ENCODE assay signal across 19 cellular contexts in genomic region chr14:55146425-55146824, GRCh38. TPM values are rescaled to one million over a fixed set of nuclear protein-coding genes. Genes with fewer than 3 reads are reported as not detected.
A peak's percentile ranks its signal among the peaks of the same experiment; 100 is the strongest.
DNase-seq lines count a peak whose midpoint lies in the region; ATAC-seq and TF ChIP-seq lines count a peak whose summit lies in the region.
"Had no signal": no experiment of that assay in that cellular context is flagged by ENCODE, and none has a peak within 500 bp of the region (broad histone marks: within the 10 kb centered on the region; RNA-seq: fewer than 3 reads in every experiment).

No MANE protein-coding gene starts in this region.

- H3K9ac ChIP-seq in endodermal cell (ENCODE audit: extremely low read depth, low read length, poor library complexity, severe bottlenecking): no peak overlapping the region
- H3K9ac ChIP-seq in subcutaneous abdominal adipose tissue (ENCODE audit: low read length in 5 of 5): no peak overlapping the region

- H3K4me3 ChIP-seq in RWPE2 (ENCODE audit: severe bottlenecking) (no peak overlapping the region), endodermal cell (ENCODE audit: low read length) (no peak overlapping the region), subcutaneous abdominal adipose tissue (ENCODE audit: low read depth in 1 of 5, low read length in 5 of 5) (no peak overlapping the region)
- H3K4me3 ChIP-seq: MG63, SK-N-MC had no signal

- POLR2A ChIA-PET in activated naive CD8-positive, alpha-beta T cell treated with anti-CD3 and anti-CD28 coated beads, Interleukin-2, amount 10 ng/mL, durations not matched to agents 7 days and 5 days (lab: Charles Lee): interaction anchor here (1.1 kb wide), 1 partner anchor 53 kb away, joined by 3 read pairs; no protein-coding TSS in a partner anchor

- 100% methylated on average over 2 of the region's 2 CpGs; no CpG with 5 or more reads in 1 of the 2 experiments for WGBS in endodermal cell (ENCODE audit: insufficient coverage in 1 of 2, insufficient read length in 1 of 2), 2 experiments

- no peak for TF ChIP-seq CTCF in RWPE2 (IDR thresholded peaks at IDR 0.05; ENCODE audit: poor library complexity, severe bottlenecking)
- TF ChIP-seq CTCF in endodermal cell (conservative IDR thresholded peaks at IDR 0.05): peak; percentile 23

- H3K36me3 ChIP-seq in RWPE2 (ENCODE audit: low read depth): peaks cover 98% of the 10 kb centered on the region
- H3K36me3 ChIP-seq in endodermal cell (ENCODE audit: control insufficient read depth, insufficient read depth, low read length): peaks cover 58% of the 10 kb centered on the region
- peaks cover 42 to 57% (median 47%) of the 10 kb centered on the region in 5 donors for H3K36me3 ChIP-seq in subcutaneous abdominal adipose tissue (ENCODE audit: control insufficient read depth in 5 of 5, insufficient read depth in 5 of 5, low read length in 5 of 5)

- peaks cover 42% of the 10 kb centered on the region for H3K4me1 Mint-ChIP-seq in activated naive CD8-positive, alpha-beta T cell treated with anti-CD3 and anti-CD28 coated beads, Interleukin-2, amount 10 ng/mL, durations not matched to agents 7 days and 5 days
- no peaks in the 10 kb centered on the region for H3K4me1 Mint-ChIP-seq in activated naive CD8-positive, alpha-beta T cell treated with anti-CD3 and anti-CD28 coated beads, Interleukin-2, amount 50 U/mL, for 24 hours
- H3K4me1 Mint-ChIP-seq in endodermal cell: no peaks in the 10 kb centered on the region
- H3K4me1 Mint-ChIP-seq: H9 had no signal

- no peak for DNase-seq in activated naive CD8-positive, alpha-beta T cell treated with anti-CD3 and anti-CD28 coated beads, Interleukin-2, amount 10 ng/mL, durations not matched to agents 7 days and 5 days
- DNase-seq in activated naive CD8-positive, alpha-beta T cell treated with anti-CD3 and anti-CD28 coated beads, Interleukin-2, amount 50 U/mL, for 24 hours: no peak
- no peak for DNase-seq in RWPE2 (ENCODE audit: low spot score)
- no peak for DNase-seq in endodermal cell
- no peak for DNase-seq in stimulated activated CD4-positive, alpha-beta T cell treated with anti-CD3 and anti-CD28 coated beads, Interleukin-4, amount 100 ng/mL, for 24 hours
- DNase-seq: Caco-2, DMS153, H9, Karpas-422, MG63, NCI-H1092, NCI-H1694 treated with DMSO at 0.1 percent for 48 hours, NCI-H510A treated with DMSO at 0.1 percent for 48 hours, NCI-H82, Right ventricle myocardium superior had no signal

- H3K4me1 ChIP-seq in RWPE2 (ENCODE audit: insufficient read depth, poor library complexity, severe bottlenecking) (no peaks in the 10 kb centered on the region), endodermal cell (ENCODE audit: control insufficient read depth, insufficient read depth, low read length) (no peaks in the 10 kb centered on the region), subcutaneous abdominal adipose tissue (ENCODE audit: control insufficient read depth in 5 of 5, insufficient read depth in 5 of 5, low read length in 5 of 5) (peaks cover 0 to 4% (median 0%) of the 10 kb centered on the region in 5 donors)
- H3K4me1 ChIP-seq: Caco-2 had no signal

- peak; percentile 33 for ATAC-seq in activated naive CD8-positive, alpha-beta T cell treated with anti-CD3 and anti-CD28 coated beads, Interleukin-2, amount 10 ng/mL, durations not matched to agents 7 days and 5 days (ENCODE audit: low read depth)
- ATAC-seq in activated naive CD8-positive, alpha-beta T cell treated with anti-CD3 and anti-CD28 coated beads, Interleukin-2, amount 50 U/mL, for 24 hours: no peak
- ATAC-seq in RWPE2 (ENCODE audit: low read depth) (peak; percentile 30; the same call in 2 of the 3 replicates), GM21360 (IDR thresholded peaks at IDR 0.05; ENCODE audit: unreplicated experiment) (no peak)
- ATAC-seq: Panc1 had no signal

- H3K27me3 Mint-ChIP-seq in activated naive CD8-positive, alpha-beta T cell treated with anti-CD3 and anti-CD28 coated beads, Interleukin-2, amount 10 ng/mL, durations not matched to agents 7 days and 5 days: no peaks in the 10 kb centered on the region
- H3K27me3 Mint-ChIP-seq in activated naive CD8-positive, alpha-beta T cell treated with anti-CD3 and anti-CD28 coated beads, Interleukin-2, amount 50 U/mL, for 24 hours: no peaks in the 10 kb centered on the region
- H3K27me3 Mint-ChIP-seq in endodermal cell (ENCODE audit: insufficient read depth): no peaks in the 10 kb centered on the region

- peaks cover 2% of the 10 kb centered on the region for H3K9me3 Mint-ChIP-seq in activated naive CD8-positive, alpha-beta T cell treated with anti-CD3 and anti-CD28 coated beads, Interleukin-2, amount 10 ng/mL, durations not matched to agents 7 days and 5 days
- H3K9me3 Mint-ChIP-seq in activated naive CD8-positive, alpha-beta T cell treated with anti-CD3 and anti-CD28 coated beads, Interleukin-2, amount 50 U/mL, for 24 hours: no peaks in the 10 kb centered on the region
- H3K9me3 Mint-ChIP-seq in endodermal cell: no peaks in the 10 kb centered on the region
- H3K9me3 Mint-ChIP-seq: H9 had no signal

- no peak overlapping the region for H3K4me3 Mint-ChIP-seq in activated naive CD8-positive, alpha-beta T cell treated with anti-CD3 and anti-CD28 coated beads, Interleukin-2, amount 10 ng/mL, durations not matched to agents 7 days and 5 days
- H3K4me3 Mint-ChIP-seq in activated naive CD8-positive, alpha-beta T cell treated with anti-CD3 and anti-CD28 coated beads, Interleukin-2, amount 50 U/mL, for 24 hours: no peak overlapping the region
- no peak overlapping the region for H3K4me3 Mint-ChIP-seq in endodermal cell
- H3K4me3 Mint-ChIP-seq: H9 had no signal

- no peaks in the 10 kb centered on the region for H3K9me3 ChIP-seq in RWPE2 (ENCODE audit: severe bottlenecking)
- H3K9me3 ChIP-seq in endodermal cell (ENCODE audit: control insufficient read depth, low read length): no peaks in the 10 kb centered on the region
- H3K9me3 ChIP-seq in subcutaneous abdominal adipose tissue (ENCODE audit: control insufficient read depth in 5 of 5, low read length in 5 of 5): no peaks in the 10 kb centered on the region
- H3K9me3 ChIP-seq: Caco-2, MG63 had no signal

- H3K27me3 ChIP-seq in RWPE2 (ENCODE audit: insufficient read depth, poor library complexity, severe bottlenecking) (no peaks in the 10 kb centered on the region), endodermal cell (ENCODE audit: control insufficient read depth, insufficient read depth, low read length, poor library complexity, severe bottlenecking) (no peaks in the 10 kb centered on the region), subcutaneous abdominal adipose tissue (ENCODE audit: control insufficient read depth in 5 of 5, insufficient read depth in 4 of 5, low read length in 5 of 5) (no peaks in the 10 kb centered on the region)
- H3K27me3 ChIP-seq: MG63 had no signal

- H3K27ac ChIP-seq in RWPE2 (ENCODE audit: poor library complexity, severe bottlenecking): no peak overlapping the region
- no peak overlapping the region for H3K27ac ChIP-seq in endodermal cell (ENCODE audit: low read depth, low read length)
- peak overlapping the region; percentile 21 for H3K27ac ChIP-seq in subcutaneous abdominal adipose tissue (ENCODE audit: low read depth, low read length)
- H3K27ac ChIP-seq: SK-N-MC had no signal

- H3K27ac Mint-ChIP-seq in activated naive CD8-positive, alpha-beta T cell treated with anti-CD3 and anti-CD28 coated beads, Interleukin-2, amount 10 ng/mL, durations not matched to agents 7 days and 5 days: peak overlapping the region; percentile 25
- no peak overlapping the region for H3K27ac Mint-ChIP-seq in activated naive CD8-positive, alpha-beta T cell treated with anti-CD3 and anti-CD28 coated beads, Interleukin-2, amount 50 U/mL, for 24 hours
- H3K27ac Mint-ChIP-seq in endodermal cell: no peak overlapping the region
- H3K27ac Mint-ChIP-seq: H9 had no signal

- peaks cover 81% of the 10 kb centered on the region for H3K36me3 Mint-ChIP-seq in activated naive CD8-positive, alpha-beta T cell treated with anti-CD3 and anti-CD28 coated beads, Interleukin-2, amount 10 ng/mL, durations not matched to agents 7 days and 5 days
- peaks cover 25% of the 10 kb centered on the region for H3K36me3 Mint-ChIP-seq in activated naive CD8-positive, alpha-beta T cell treated with anti-CD3 and anti-CD28 coated beads, Interleukin-2, amount 50 U/mL, for 24 hours (ENCODE audit: low read depth)
- peaks cover 50% of the 10 kb centered on the region for H3K36me3 Mint-ChIP-seq in endodermal cell (ENCODE audit: low read depth)

RNA-seq across cellular contexts. Expression of gene LGALS3, which starts 17.4 kb away (rescaled TPM):
- total RNA-seq in activated naive CD8-positive, alpha-beta T cell treated with anti-CD3 and anti-CD28 coated beads, Interleukin-2, amount 10 ng/mL, durations not matched to agents 7 days and 5 days: 100 to 1,000 TPM; 115 to 119 TPM
- 1 to 10 TPM; 1.0 to 2.0 TPM for total RNA-seq in endodermal cell
- polyA plus RNA-seq in endodermal cell (2013, experiment 1 of 2): 2.7 TPM
- polyA plus RNA-seq in endodermal cell (2013, experiment 2 of 2): 3.9 TPM

RNA-seq across cellular contexts. Expression of gene DLGAP5, which starts 45.0 kb away (rescaled TPM):
- total RNA-seq in activated naive CD8-positive, alpha-beta T cell treated with anti-CD3 and anti-CD28 coated beads, Interleukin-2, amount 10 ng/mL, durations not matched to agents 7 days and 5 days: 10 to 100 TPM; 79.7 to 84.8 TPM
- 100 to 1,000 TPM in 1 of 2 donors, 10 to 100 TPM in 1; 71.1 to 112 TPM for total RNA-seq in endodermal cell
- 89.9 TPM for polyA plus RNA-seq in endodermal cell (2013, experiment 1 of 2)
- polyA plus RNA-seq in endodermal cell (2013, experiment 2 of 2): 99.2 TPM

Comparison
In these comparisons a context has a peak if more than half of its experiments do, and no peak if none do; other contexts are left out.
1. ATAC-seq: peak in activated naive CD8-positive, alpha-beta T cell treated with anti-CD3 and anti-CD28 coated beads, Interleukin-2, amount 10 ng/mL, durations not matched to agents 7 days and 5 days (single experiment) and RWPE2 (single experiment); none in activated naive CD8-positive, alpha-beta T cell treated with anti-CD3 and anti-CD28 coated beads, Interleukin-2, amount 50 U/mL, for 24 hours (single experiment) and GM21360 (single experiment).
2. RNA of gene LGALS3, which starts 17.4 kb away (total RNA-seq): 115 to 119 TPM in activated naive CD8-positive, alpha-beta T cell treated with anti-CD3 and anti-CD28 coated beads, Interleukin-2, amount 10 ng/mL, durations not matched to agents 7 days and 5 days; 1.0 to 2.0 TPM in endodermal cell; every median in the first group is over 10 times any median in the second.